11 cellular contexts compared by ENCODE assay signal in genomic region chr9:89993678-89994630, GRCh38.
DNase-seq lines count a peak whose midpoint lies in the region; ATAC-seq, FAIRE-seq and TF ChIP-seq lines count a peak whose summit lies in the region.
"Had no signal": no experiment of that assay in that cellular context is flagged by ENCODE, and none has a peak within 500 bp of the region (broad histone marks: within the 10 kb centered on the region; RNA-seq: fewer than 3 reads in every experiment).

No MANE protein-coding gene starts in this region.

- H3K4me2 ChIP-seq in A549 (peak overlapping the region; percentile 55), IMR-90 (ENCODE audit: low read depth, low read length) (no peak overlapping the region)

- CTCF ChIA-PET in A549 (lab: Yijun Ruan, JAX) (no interaction called here), IMR-90 (lab: Yijun Ruan, JAX) (no interaction called here)

- H3K79me1 ChIP-seq in IMR-90 (ENCODE audit: low read depth in 1 of 2, low read length in 2 of 2), result no peaks in the 10 kb centered on the region

- H4K5ac ChIP-seq in IMR-90 (ENCODE audit: low read depth, low read length), result no peak overlapping the region

- H3K9me1 ChIP-seq in IMR-90 (ENCODE audit: insufficient read depth, low read length), result no peaks in the 10 kb centered on the region

- DNase-seq in A549 (ENCODE audit: low read depth in 1 of 2, low spot score in 1 of 2) (peak; percentile 9 to 63), IMR-90 (no peak), lower lobe of right lung (peak; percentile 83), NCI-H187 (lab: John Stamatoyannopoulos, UW) (no peak), HK-2 (ENCODE audit: unreplicated experiment) (no peak)
- DNase-seq: NCI-H1930 had no signal

- H3K9ac ChIP-seq in IMR-90 (ENCODE audit: low read depth, low read length), result no peak overlapping the region

- POLR2A ChIA-PET in A549 (lab: Yijun Ruan, JAX), result no interaction called here
- POLR2A ChIA-PET in IMR-90 (lab: Charles Lee; ENCODE audit: unreplicated experiment), result no interaction called here

- no peaks in the 10 kb centered on the region for H4K20me1 ChIP-seq in IMR-90 (ENCODE audit: insufficient read depth, low read length)

- H3K4me1 ChIP-seq in A549 (peaks cover 24% of the 10 kb centered on the region), IMR-90 (ENCODE audit: control insufficient read depth, insufficient read depth, low read length) (no peaks in the 10 kb centered on the region), lower lobe of right lung (peaks cover 38% of the 10 kb centered on the region)
- H3K4me1 ChIP-seq: HAP-1 had no signal

- H3K27me3 ChIP-seq in IMR-90 (ENCODE audit: control insufficient read depth, insufficient read depth, low read length) (no peaks in the 10 kb centered on the region; the same call in 1 of the 2 replicates), lower lobe of right lung (ENCODE audit: low read depth) (no peaks in the 10 kb centered on the region)

- H3K4me3 ChIP-seq in A549 (no peak overlapping the region), IMR-90 (ENCODE audit: insufficient read depth, low read depth, low read length) (no peak overlapping the region), lower lobe of right lung (no peak overlapping the region)
- H3K4me3 ChIP-seq: HAP-1 had no signal

- H2BK15ac ChIP-seq in IMR-90 (ENCODE audit: low read depth, low read length), result no peak overlapping the region

- no peak for TF ChIP-seq POLR2A in A549 (IDR thresholded peaks at IDR 0.05; ENCODE audit: low read length)
- TF ChIP-seq POLR2A in IMR-90 (IDR thresholded peaks at IDR 0.05; ENCODE audit: low read depth, low read length), result no peak

- H3K27ac ChIP-seq in A549 (peak overlapping the region; percentile 20 to 59; a peak in 5 of 6 replicates), IMR-90 (ENCODE audit: insufficient read depth, low read length) (no peak overlapping the region), cingulate gyrus (ENCODE audit: low read depth, low read length) (peak overlapping the region; percentile 30), lower lobe of right lung (peak overlapping the region; percentile 75)

- H3K4ac ChIP-seq in IMR-90 (ENCODE audit: low read depth, low read length), result no peak overlapping the region

- peak; percentile 67 to 68; a peak in 5 of 6 replicates for ATAC-seq in A549
- peak; percentile 14; the same call in 1 of the 2 replicates for ATAC-seq in IMR-90 (ENCODE audit: low read depth)
- peak; percentile 80 to 83 for ATAC-seq in lower lobe of right lung
- ATAC-seq in GM21529 (IDR thresholded peaks at IDR 0.05; ENCODE audit: unreplicated experiment), result no peak
- ATAC-seq in GM18909 (IDR thresholded peaks at IDR 0.05; ENCODE audit: poor library complexity, unreplicated experiment), result no peak
- ATAC-seq: T-cell had no signal

- TF ChIP-seq CTCF in A549 (IDR thresholded peaks at IDR 0.05), result no peak
- TF ChIP-seq CTCF in IMR-90 (conservative IDR thresholded peaks at IDR 0.05; ENCODE audit: low read depth, low read length), result no peak
- no peak for TF ChIP-seq CTCF in lower lobe of right lung (IDR thresholded peaks at IDR 0.05)

- H2AK5ac ChIP-seq in IMR-90 (ENCODE audit: low read depth, low read length), result no peak overlapping the region

- H3K9me3 ChIP-seq in A549, result no peaks in the 10 kb centered on the region
- no peaks in the 10 kb centered on the region for H3K9me3 ChIP-seq in IMR-90 (ENCODE audit: control insufficient read depth, insufficient read depth, low read length)
- H3K9me3 ChIP-seq in lower lobe of right lung, result no peaks in the 10 kb centered on the region
- H3K9me3 ChIP-seq: HAP-1 had no signal

- no peak overlapping the region for H2AFZ ChIP-seq in IMR-90 (replicated peaks; ENCODE audit: low read length, poor library complexity)

- TF ChIP-seq RAD21 in A549 (conservative IDR thresholded peaks at IDR 0.05 in 1 of 2, IDR thresholded peaks at IDR 0.05 in 1 of 2), result no peak; a peak in 1 of 5 replicates
- no peak for TF ChIP-seq RAD21 in IMR-90 (IDR thresholded peaks at IDR 0.05; ENCODE audit: low read length)

- H4K91ac ChIP-seq in IMR-90 (ENCODE audit: insufficient read depth, low read depth, low read length), result no peak overlapping the region

- no peak overlapping the region for H3K14ac ChIP-seq in IMR-90 (replicated peaks; ENCODE audit: low read depth, low read length)

- H2BK20ac ChIP-seq in IMR-90 (ENCODE audit: low read depth, low read length), result no peak overlapping the region

- in situ Hi-C loops in IMR-90 (cut with MboI; ENCODE audit: low sequenced_read_pairs), result no loop called here

- no peak overlapping the region for H2AK9ac ChIP-seq in IMR-90 (replicated peaks; ENCODE audit: low read depth, low read length, poor library complexity)

- no peak overlapping the region for H3K23ac ChIP-seq in IMR-90 (ENCODE audit: low read depth, low read length)

- no peak overlapping the region for H3K56ac ChIP-seq in IMR-90 (ENCODE audit: extremely low read depth, insufficient read depth, low read length)

- dilution Hi-C loops in IMR-90 (cut with HindIII; ENCODE audit: low sequenced_read_pairs, unreplicated experiment), result no loop called here

- no TSS peak for BruUV-seq in IMR-90 (replicated peaks; lab: Mats Ljungman, UMichigan)

- WGBS in A549 (ENCODE audit: missing lambda C conversion rate), result 2% methylated on average over 5 of the region's 5 CpGs
- no CpG with 5 or more reads among the region's 5 CpGs for WGBS in IMR-90 (ENCODE audit: extremely low coverage in 2 of 2, insufficient read length in 1 of 2), 2 experiments

- TF ChIP-seq EP300 in A549 (IDR thresholded peaks at IDR 0.05), result peak; percentile 37 to 45; a peak in 1 of 5 replicates

- intact Hi-C loops in IMR-90 (cut with micrococcal nuclease), result no loop called here
- intact Hi-C loops in lower lobe of right lung (cut with DNase I), result no loop called here

- no peak overlapping the region for H4K8ac ChIP-seq in IMR-90 (ENCODE audit: low read depth in 2 of 2, low read length in 2 of 2)

- no peak for FAIRE-seq in A549 (lab: Jason Lieb, UNC)

- H3K36me3 ChIP-seq in IMR-90 (ENCODE audit: control insufficient read depth, insufficient read depth, low read length) (no peaks in the 10 kb centered on the region), lower lobe of right lung (no peaks in the 10 kb centered on the region)
- H3K36me3 ChIP-seq: HAP-1 had no signal

- H2BK5ac ChIP-seq in IMR-90 (ENCODE audit: low read depth, low read length, poor library complexity, severe bottlenecking), result no peak overlapping the region

- H2BK120ac ChIP-seq in IMR-90 (ENCODE audit: low read depth, low read length), result no peak overlapping the region

- H3K18ac ChIP-seq in IMR-90 (ENCODE audit: low read depth, low read length), result no peak overlapping the region

TF ChIP-seq in A549, 52 proteins besides CTCF, POLR2A, EP300 and RAD21 (continues in another document):
- no peak for TF ChIP-seq PHF8 (IDR thresholded peaks at IDR 0.05; ENCODE audit: borderline replicate concordance, low read depth)
- no peak for TF ChIP-seq RCOR1 (IDR thresholded peaks at IDR 0.05; ENCODE audit: low read depth, low read length)
- TF ChIP-seq ZFP36 (IDR thresholded peaks at IDR 0.05; ENCODE audit: borderline replicate concordance, partially characterized antibody), result no peak
- TF ChIP-seq ZNF302 (CRISPR knock-in tag; IDR thresholded peaks at IDR 0.05), result no peak
- no peak for TF ChIP-seq FOSL2 (IDR thresholded peaks at IDR 0.05)
- TF ChIP-seq FOSL2 (CRISPR knock-in tag; IDR thresholded peaks at IDR 0.05), result no peak
- no peak for TF ChIP-seq KDM1A (IDR thresholded peaks at IDR 0.05; ENCODE audit: low read depth)
- no peak for TF ChIP-seq PBX3 (IDR thresholded peaks at IDR 0.05)
- peak; percentile 37; the same call in 1 of the 2 replicates for TF ChIP-seq HES2 (IDR thresholded peaks at IDR 0.05)
- no peak for TF ChIP-seq BHLHE40 (IDR thresholded peaks at IDR 0.05; ENCODE audit: low read depth, low read length)
- no peak for TF ChIP-seq HOXB5 (CRISPR knock-in tag; IDR thresholded peaks at IDR 0.05)

TF ChIP-seq in IMR-90, 13 proteins besides CTCF, POLR2A, EP300 and RAD21:
- no peak for TF ChIP-seq CHD1 (IDR thresholded peaks at IDR 0.05; ENCODE audit: low read depth, low read length)
- no peak for TF ChIP-seq RFX5 (IDR thresholded peaks at IDR 0.05; ENCODE audit: low read depth, low read length)
- TF ChIP-seq SMC3 (IDR thresholded peaks at IDR 0.05; ENCODE audit: low read depth, low read length), result no peak
- no peak for TF ChIP-seq CEBPB (IDR thresholded peaks at IDR 0.05; ENCODE audit: low read depth, low read length)
- TF ChIP-seq USF2 (IDR thresholded peaks at IDR 0.05; ENCODE audit: low read depth, low read length), result no peak

Comparison
In these comparisons a context has a peak if more than half of its experiments do, and no peak if none do; other contexts are left out.
1. ATAC-seq: peak in A549 (2 of 2), IMR-90 (single experiment) and lower lobe of right lung (2 of 2); none in GM21529 (single experiment) and GM18909 (single experiment).
2. DNase-seq: peak in A549 (2 of 2) and lower lobe of right lung (single experiment); none in IMR-90 (single experiment), NCI-H187 (0 of 2) and HK-2 (single experiment).